8 cellular contexts compared by ENCODE assay signal in the genomic region with DNA sequence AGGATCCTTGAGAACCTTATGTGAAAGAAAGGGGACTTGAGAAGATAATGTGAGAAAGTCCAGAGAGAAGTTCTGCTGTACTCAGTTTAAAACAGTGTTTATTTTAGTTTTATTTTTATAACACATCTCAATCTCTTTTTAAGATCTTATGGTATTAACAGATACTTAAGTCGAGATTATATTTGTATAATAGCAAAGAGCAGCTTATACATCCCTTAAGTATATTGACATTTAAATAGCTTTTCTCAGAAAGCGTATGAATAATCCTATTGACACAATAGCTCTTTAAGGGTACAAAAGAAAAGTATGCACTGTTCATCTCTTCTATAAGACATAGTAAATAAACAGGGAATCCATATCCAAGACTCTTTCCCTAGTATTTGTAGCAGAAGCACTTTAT.
"Had no signal": no experiment of that assay in that cellular context is flagged by ENCODE, and none has a peak within 500 bp of the region (broad histone marks: within the 10 kb centered on the region; RNA-seq: fewer than 3 reads in every experiment).

No MANE protein-coding gene starts in this region.

- H2AFZ ChIP-seq: GM23338 had no signal

- H3K4me2 ChIP-seq: GM23338 had no signal

- H3K27ac Mint-ChIP-seq: GM23338, H9 had no signal

- H3K4me1 Mint-ChIP-seq: GM23338 had no signal

- DNase-seq: H9, HCEC 1CT, IMR-90 had no signal

- H3K4me3 Mint-ChIP-seq: GM23338, H9 had no signal

- H3K4me3 ChIP-seq: GM23338, K562 had no signal

- ATAC-seq: GM23338, K562 had no signal

- FAIRE-seq: H1, H54, HTR-8/SVneo, K562 had no signal
